In the genomic region with DNA sequence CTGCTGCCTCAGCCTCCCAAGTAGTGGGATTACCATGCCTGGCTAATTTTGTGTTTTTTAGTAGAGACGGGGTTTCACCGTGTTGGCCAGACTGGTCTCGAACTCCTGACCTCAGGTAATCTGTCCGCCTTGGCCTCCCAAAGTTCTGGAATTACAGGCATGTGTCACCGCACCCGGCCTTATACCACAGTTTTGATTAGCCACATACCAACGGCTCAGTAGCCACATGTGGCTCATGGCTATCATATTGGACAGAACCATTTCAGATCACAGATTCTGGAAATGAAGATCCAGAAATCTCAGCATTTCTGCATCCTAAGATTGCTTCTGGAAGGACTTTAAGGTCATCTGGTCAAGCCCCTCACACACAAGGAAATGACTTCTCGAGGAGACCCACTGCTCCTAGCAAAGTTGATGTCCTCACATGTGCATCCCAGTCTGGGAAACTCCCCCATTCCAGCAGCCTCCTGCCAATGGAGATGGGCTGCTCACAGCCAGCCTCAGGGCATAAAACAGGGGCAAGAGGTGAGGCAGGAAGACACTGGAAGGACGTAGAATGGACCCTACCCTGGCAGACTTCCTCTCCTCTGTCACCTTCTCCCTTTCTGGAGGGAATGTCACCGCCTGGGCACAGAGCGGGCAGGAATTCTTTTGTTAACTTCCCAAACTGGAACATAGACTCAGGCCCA, we compare ENCODE assay signal across 19 cellular contexts. TPM values are rescaled to one million over a fixed set of nuclear protein-coding genes. Genes with fewer than 3 reads are reported as not detected.
DNase-seq lines count a peak whose midpoint lies in the region; ATAC-seq and TF ChIP-seq lines count a peak whose summit lies in the region.
"Had no signal": no experiment of that assay in that cellular context is flagged by ENCODE, and none has a peak within 500 bp of the region (broad histone marks: within the 10 kb centered on the region; RNA-seq: fewer than 3 reads in every experiment).

No MANE protein-coding gene starts in this region.

- H3K9me3 ChIP-seq in CD4-positive, CD25-positive, alpha-beta regulatory T cell (ENCODE audit: control insufficient read depth in 2 of 2, low read length in 2 of 2), result no peaks in the 10 kb centered on the region
- H3K9me3 ChIP-seq in HEK293 (ENCODE audit: control insufficient read depth, insufficient read depth, low read depth, low read length) (no peaks in the 10 kb centered on the region), SJSA1 (replicated peaks) (peaks cover 8% of the 10 kb centered on the region), neural progenitor cell (ENCODE audit: low read depth) (no peaks in the 10 kb centered on the region)

- no peak for DNase-seq in CD4-positive, CD25-positive, alpha-beta regulatory T cell
- DNase-seq in SJSA1 (ENCODE audit: low read depth in 1 of 2, low spot score in 2 of 2) (peak in 1 of 2 experiments; percentile 49), neural progenitor cell (ENCODE audit: low spot score) (no peak)
- DNase-seq: ACHN; AML-193; Caco-2; HFFc6; NCI-H1105 treated with DMSO at 0.1 percent for 48 hours; NCI-H187 treated with DMSO at 0.1 percent for 48 hours; NCI-H2171; NCI-H446 treated with DMSO at 0.1 percent for 48 hours; NK-92 treated with Interleukin-12 subunit alpha and Interleukin-12 subunit beta, amount 100 ng/mL, for 24 hours; OCI-M1 had no signal

- H4K20me1 ChIP-seq in neural progenitor cell (ENCODE audit: low read depth), result no peaks in the 10 kb centered on the region

- peaks cover 2% of the 10 kb centered on the region for H3K27me3 ChIP-seq in CD4-positive, CD25-positive, alpha-beta regulatory T cell (ENCODE audit: control insufficient read depth, insufficient read depth, low read length)
- H3K27me3 ChIP-seq in SJSA1 (replicated peaks) (no peaks in the 10 kb centered on the region), neural progenitor cell (peaks cover 17% of the 10 kb centered on the region)

- no peak overlapping the region for H3K4me3 ChIP-seq in CD4-positive, CD25-positive, alpha-beta regulatory T cell (ENCODE audit: low read depth, low read length)
- H3K4me3 ChIP-seq in HEK293 (ENCODE audit: low read depth, low read length), result no peak overlapping the region
- no peak overlapping the region for H3K4me3 ChIP-seq in SJSA1
- H3K4me3 ChIP-seq in neural progenitor cell, result no peak overlapping the region

- peak overlapping the region; percentile 88 for H2AFZ ChIP-seq in neural progenitor cell (replicated peaks)

- H3K27ac ChIP-seq in CD4-positive, CD25-positive, alpha-beta regulatory T cell (ENCODE audit: insufficient read depth, low read length, poor library complexity, severe bottlenecking), result no peak overlapping the region
- H3K27ac ChIP-seq in HEK293 (ENCODE audit: extremely low read depth, low read depth, low read length) (no peak overlapping the region), SJSA1 (peak overlapping the region; percentile 57), neural progenitor cell (no peak overlapping the region)

- H3K36me3 Mint-ChIP-seq in CD4-positive, CD25-positive, alpha-beta regulatory T cell, result no peaks in the 10 kb centered on the region
- no peaks in the 10 kb centered on the region for H3K36me3 Mint-ChIP-seq in neural progenitor cell

- H3F3A ChIP-seq in neural progenitor cell (ENCODE audit: low read depth), result no peaks in the 10 kb centered on the region

- H3K79me2 ChIP-seq in neural progenitor cell (ENCODE audit: low read depth), result no peaks in the 10 kb centered on the region

- no peak overlapping the region for H3K9ac ChIP-seq in neural progenitor cell

- H3K27me3 Mint-ChIP-seq in CD4-positive, CD25-positive, alpha-beta regulatory T cell, result peaks cover 23% of the 10 kb centered on the region
- peaks cover 3% of the 10 kb centered on the region for H3K27me3 Mint-ChIP-seq in neural progenitor cell (ENCODE audit: insufficient read depth, low read depth)

- H3K27ac Mint-ChIP-seq in CD4-positive, CD25-positive, alpha-beta regulatory T cell, result peak overlapping the region in 2 of 3 donors; percentile 20 to 38
- peak overlapping the region; percentile 74 for H3K27ac Mint-ChIP-seq in neural progenitor cell
- H3K27ac Mint-ChIP-seq: CD14-positive monocyte had no signal

- no peaks in the 10 kb centered on the region for H3K36me3 ChIP-seq in CD4-positive, CD25-positive, alpha-beta regulatory T cell (ENCODE audit: control insufficient read depth, insufficient read depth, low read length)
- no peaks in the 10 kb centered on the region for H3K36me3 ChIP-seq in HEK293 (ENCODE audit: control insufficient read depth in 2 of 2, insufficient read depth in 1 of 2, low read length in 2 of 2)
- H3K36me3 ChIP-seq in SJSA1, result no peaks in the 10 kb centered on the region
- no peaks in the 10 kb centered on the region for H3K36me3 ChIP-seq in neural progenitor cell

- peaks cover 6 to 26% (median 13%) of the 10 kb centered on the region in 4 donors for H3K4me1 Mint-ChIP-seq in CD4-positive, CD25-positive, alpha-beta regulatory T cell
- peaks cover 5% of the 10 kb centered on the region for H3K4me1 Mint-ChIP-seq in neural progenitor cell

- H3K4me1 ChIP-seq in CD4-positive, CD25-positive, alpha-beta regulatory T cell (ENCODE audit: control insufficient read depth, insufficient read depth, low read length, poor library complexity, severe bottlenecking), result peaks cover 19% of the 10 kb centered on the region
- H3K4me1 ChIP-seq in HEK293 (ENCODE audit: control insufficient read depth, insufficient read depth, low read length) (no peaks in the 10 kb centered on the region), SJSA1 (replicated peaks) (peaks cover 53% of the 10 kb centered on the region), neural progenitor cell (peaks cover 11% of the 10 kb centered on the region)
- H3K4me1 ChIP-seq: Caco-2 had no signal

- no peak for TF ChIP-seq CTCF in HEK293 (tag by site-specific recombination; IDR thresholded peaks at IDR 0.05)
- TF ChIP-seq CTCF in neural progenitor cell (IDR thresholded peaks at IDR 0.05), result no peak

- ATAC-seq in CD4-positive, CD25-positive, alpha-beta regulatory T cell (ENCODE audit: low read depth in 2 of 2), result no peak
- ATAC-seq in GM19463 (IDR thresholded peaks at IDR 0.05; ENCODE audit: unreplicated experiment) (no peak), GM18498 (IDR thresholded peaks at IDR 0.05; ENCODE audit: unreplicated experiment) (no peak), HG03108 (IDR thresholded peaks at IDR 0.05; ENCODE audit: unreplicated experiment) (no peak)
- ATAC-seq: HepG2 had no signal

- H3K4me3 Mint-ChIP-seq in CD4-positive, CD25-positive, alpha-beta regulatory T cell, result no peak overlapping the region
- no peak overlapping the region for H3K4me3 Mint-ChIP-seq in neural progenitor cell
- H3K4me3 Mint-ChIP-seq: CD14-positive monocyte, HFFc6 had no signal

- H3K9me3 Mint-ChIP-seq in CD4-positive, CD25-positive, alpha-beta regulatory T cell, result peaks cover 0 to 7% (median 0%) of the 10 kb centered on the region in 7 donors
- no peaks in the 10 kb centered on the region for H3K9me3 Mint-ChIP-seq in neural progenitor cell

- CTCF ChIA-PET in HEK293 (lab: Yijun Ruan, JAX), result no interaction called here

- H3K4me2 ChIP-seq in neural progenitor cell, result no peak overlapping the region

- POLR2A ChIA-PET in HEK293 (lab: Yijun Ruan, JAX), result no interaction called here

TF ChIP-seq in HEK293, 187 proteins besides CTCF, POLR2A, EP300 and RAD21:
- TF ChIP-seq, protein P1, sequence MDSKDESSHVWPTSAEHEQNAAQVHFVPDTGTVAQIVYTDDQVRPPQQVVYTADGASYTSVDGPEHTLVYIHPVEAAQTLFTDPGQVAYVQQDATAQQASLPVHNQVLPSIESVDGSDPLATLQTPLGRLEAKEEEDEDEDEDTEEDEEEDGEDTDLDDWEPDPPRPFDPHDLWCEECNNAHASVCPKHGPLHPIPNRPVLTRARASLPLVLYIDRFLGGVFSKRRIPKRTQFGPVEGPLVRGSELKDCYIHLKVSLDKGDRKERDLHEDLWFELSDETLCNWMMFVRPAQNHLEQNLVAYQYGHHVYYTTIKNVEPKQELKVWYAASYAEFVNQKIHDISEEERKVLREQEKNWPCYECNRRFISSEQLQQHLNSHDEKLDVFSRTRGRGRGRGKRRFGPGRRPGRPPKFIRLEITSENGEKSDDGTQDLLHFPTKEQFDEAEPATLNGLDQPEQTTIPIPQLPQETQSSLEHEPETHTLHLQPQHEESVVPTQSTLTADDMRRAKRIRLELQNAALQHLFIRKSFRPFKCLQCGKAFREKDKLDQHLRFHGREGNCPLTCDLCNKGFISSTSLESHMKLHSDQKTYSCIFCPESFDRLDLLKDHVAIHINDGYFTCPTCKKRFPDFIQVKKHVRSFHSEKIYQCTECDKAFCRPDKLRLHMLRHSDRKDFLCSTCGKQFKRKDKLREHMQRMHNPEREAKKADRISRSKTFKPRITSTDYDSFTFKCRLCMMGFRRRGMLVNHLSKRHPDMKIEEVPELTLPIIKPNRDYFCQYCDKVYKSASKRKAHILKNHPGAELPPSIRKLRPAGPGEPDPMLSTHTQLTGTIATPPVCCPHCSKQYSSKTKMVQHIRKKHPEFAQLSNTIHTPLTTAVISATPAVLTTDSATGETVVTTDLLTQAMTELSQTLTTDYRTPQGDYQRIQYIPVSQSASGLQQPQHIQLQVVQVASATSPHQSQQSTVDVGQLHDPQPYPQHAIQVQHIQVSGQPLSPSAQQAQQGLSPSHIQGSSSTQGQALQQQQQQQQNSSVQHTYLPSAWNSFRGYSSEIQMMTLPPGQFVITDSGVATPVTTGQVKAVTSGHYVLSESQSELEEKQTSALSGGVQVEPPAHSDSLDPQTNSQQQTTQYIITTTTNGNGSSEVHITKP (tag by site-specific recombination; IDR thresholded peaks at IDR 0.05), result peak; percentile 63; the same call in 1 of the 2 replicates
- TF ChIP-seq ZNF2 (tag by site-specific recombination; IDR thresholded peaks at IDR 0.05), result no peak

RNA-seq across cellular contexts. Expression of gene CITED4, which starts 17.5 kb away (rescaled TPM):
- total RNA-seq in CD4-positive, CD25-positive, alpha-beta regulatory T cell, result 14.8 TPM
- 10 to 100 TPM in 3 of 4 donors, 1 to 10 TPM in 1; 7.0 to 15.8 (median 13.3) TPM for polyA plus RNA-seq in CD4-positive, CD25-positive, alpha-beta regulatory T cell
- total RNA-seq in SJSA1 (2014; rRNA removed; shearing (Covaris generic)), result 1.2 and 4.8 TPM in 2 replicates
- total RNA-seq in neural progenitor cell (ENCODE audit: low replicate concordance), result 0.77 and 12.8 TPM in 2 replicates
